ENCODE assay signal across 36 cellular contexts in the genomic region with DNA sequence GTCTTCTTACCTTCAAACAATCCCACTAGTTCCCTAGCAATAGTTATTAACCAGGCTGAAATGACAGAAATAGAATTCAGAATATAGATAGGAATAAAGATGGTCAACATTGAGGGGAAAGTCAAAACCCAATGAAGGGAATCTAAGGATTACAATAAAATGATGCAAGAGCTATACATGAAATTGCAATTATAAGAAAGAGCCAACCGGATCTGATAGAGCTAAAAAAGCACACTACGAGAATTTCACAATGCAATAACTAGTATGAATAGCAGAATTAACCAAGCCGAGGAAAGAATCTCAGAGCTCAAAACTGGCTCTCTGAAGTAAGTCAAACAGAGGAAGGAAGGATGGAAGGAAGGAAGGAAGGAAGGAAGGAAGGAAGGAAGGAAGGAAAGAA.
"Had no signal": no experiment of that assay in that cellular context is flagged by ENCODE, and none has a peak within 500 bp of the region (broad histone marks: within the 10 kb centered on the region; RNA-seq: fewer than 3 reads in every experiment).

No MANE protein-coding gene starts in this region.

- H3K4me1 ChIP-seq: adrenal gland, body of pancreas, breast epithelium had no signal

- H3K4me1 Mint-ChIP-seq: activated B cell treated with CpG ODN at 0.5 μM for 24 hours; activated CD4-positive, alpha-beta T cell treated with anti-CD3 and anti-CD28 coated beads, Interleukin-2, amount 10 ng/mL, durations not matched to agents 24 days and 14 days; activated naive CD8-positive, alpha-beta T cell treated with anti-CD3 and anti-CD28 coated beads for 36 hours had no signal

- H3K9me3 Mint-ChIP-seq: activated B cell treated with CpG ODN at 0.5 μM for 24 hours had no signal

- H3K9me3 ChIP-seq: adrenal gland, body of pancreas had no signal

- H3K36me3 ChIP-seq: adrenal gland, brain microvascular endothelial cell, breast epithelium had no signal

- H3K27me3 Mint-ChIP-seq: activated B cell treated with CpG ODN at 0.5 μM for 24 hours; activated CD4-positive, alpha-beta memory T cell treated with anti-CD3 and anti-CD28 coated beads for 36 hours; activated CD4-positive, alpha-beta T cell treated with anti-CD3 and anti-CD28 coated beads, Interleukin-2, amount 10 ng/mL, durations not matched to agents 24 days and 14 days; activated CD8-positive, alpha-beta T cell treated with anti-CD3 and anti-CD28 coated beads for 36 hours; activated naive CD8-positive, alpha-beta T cell treated with anti-CD3 and anti-CD28 coated beads for 36 hours had no signal

- DNase-seq: activated B cell treated with CpG ODN at 0.5 μM for 24 hours; activated CD4-positive, alpha-beta memory T cell treated with anti-CD3 and anti-CD28 coated beads for 36 hours; activated CD4-positive, alpha-beta T cell treated with anti-CD3 and anti-CD28 coated beads for 4 hours; activated CD4-positive, alpha-beta T cell treated with anti-CD3 and anti-CD28 coated beads, Interleukin-2, amount 10 ng/mL, durations not matched to agents 24 days and 14 days; activated CD4-positive, alpha-beta T cell treated with anti-CD3 and anti-CD28 coated beads, Interleukin-2, amount 50 U/mL, for 1 hour; activated CD4-positive, alpha-beta T cell treated with anti-CD3 and anti-CD28 coated beads, Interleukin-2, amount 50 U/mL, for 4 hours; activated CD4-positive, CD25-positive, alpha-beta regulatory T cell treated with anti-CD3 and anti-CD28 coated beads, Interleukin-2, amount 50 U/mL, for 72 hours; activated CD8-positive, alpha-beta memory T cell treated with anti-CD3 and anti-CD28 coated beads, Interleukin-2, amount 50 U/mL, for 4 hours; activated CD8-positive, alpha-beta T cell treated with anti-CD3 and anti-CD28 coated beads for 36 hours; activated effector memory CD4-positive, alpha-beta T cell treated with Interleukin-2 at 50 U/mL for 16 hours; activated gamma-delta T cell treated with Interleukin-2 at 50 U/mL for 16 hours; activated naive CD4-positive, alpha-beta T cell; activated naive CD4-positive, alpha-beta T cell treated with anti-CD3 and anti-CD28 coated beads for 36 hours; activated naive CD4-positive, alpha-beta T cell treated with anti-CD3 and anti-CD28 coated beads, Interleukin-2, amount 50 U/mL, for 16 hours; activated naive CD8-positive, alpha-beta T cell treated with anti-CD3 and anti-CD28 coated beads for 36 hours; activated T-cell treated with anti-CD3 and anti-CD28 coated beads for 4 hours; activated T-cell treated with anti-CD3 and anti-CD28 coated beads, Interleukin-2, amount 50 U/mL, for 1 hour; activated T-cell treated with anti-CD3 and anti-CD28 coated beads, Interleukin-2, amount 50 U/mL, for 4 hours; activated T-cell treated with anti-CD3 and anti-CD28 coated beads, Interleukin-2, amount 50 U/mL, for 72 hours; adrenal gland; amniotic stem cell; aorta; body of pancreas; brain microvascular endothelial cell; central memory CD4-positive, alpha-beta T cell; T-helper 1 cell; T-helper 2 cell; T-helper 9 cell had no signal

- H3K27ac Mint-ChIP-seq: activated B cell treated with CpG ODN at 0.5 μM for 24 hours; activated CD4-positive, alpha-beta memory T cell treated with anti-CD3 and anti-CD28 coated beads for 36 hours; activated CD4-positive, alpha-beta T cell treated with anti-CD3 and anti-CD28 coated beads, Interleukin-2, amount 10 ng/mL, durations not matched to agents 24 days and 14 days; activated CD8-positive, alpha-beta T cell treated with anti-CD3 and anti-CD28 coated beads for 36 hours; activated naive CD4-positive, alpha-beta T cell treated with anti-CD3 and anti-CD28 coated beads for 36 hours; activated naive CD8-positive, alpha-beta T cell treated with anti-CD3 and anti-CD28 coated beads for 36 hours; activated T-cell treated with anti-CD3 and anti-CD28 coated beads, Interleukin-2, amount 50 U/mL, for 72 hours; activated T-helper 2 cell treated with anti-CD3 and anti-CD28 coated beads, Interferon-gamma antibody, Interleukin-2, Interleukin-4, amounts not matched to agents 10 μg/mL and 5 μg/mL and 100 μg/mL, durations not matched to agents 14 hours and 24 hours and 36 hours; T-helper 1 cell treated with Interleukin-12 subunit alpha and Interleukin-12 subunit beta and Interleukin-4 antibody, amounts not matched to agents 30 μg/mL and 1 μg/mL, for 36 hours; T-helper 2 cell treated with Interferon-gamma antibody and Interleukin-4, amounts not matched to agents 5 μg/mL and 100 μg/mL, for 36 hours had no signal

- H3K27ac ChIP-seq: adrenal gland, body of pancreas, brain microvascular endothelial cell, breast epithelium, VCaP had no signal

- FAIRE-seq: astrocyte, colon had no signal

- H3K4me3 Mint-ChIP-seq: activated B cell treated with CpG ODN at 0.5 μM for 24 hours; activated CD4-positive, alpha-beta memory T cell treated with anti-CD3 and anti-CD28 coated beads for 36 hours; activated CD4-positive, alpha-beta T cell treated with anti-CD3 and anti-CD28 coated beads, Interleukin-2, amount 10 ng/mL, durations not matched to agents 24 days and 14 days; activated CD8-positive, alpha-beta T cell treated with anti-CD3 and anti-CD28 coated beads for 36 hours; activated naive CD4-positive, alpha-beta T cell treated with anti-CD3 and anti-CD28 coated beads for 36 hours; activated naive CD8-positive, alpha-beta T cell treated with anti-CD3 and anti-CD28 coated beads for 36 hours; activated T-cell treated with anti-CD3 and anti-CD28 coated beads, Interleukin-2, amount 50 U/mL, for 4 hours; activated T-cell treated with anti-CD3 and anti-CD28 coated beads, Interleukin-2, amount 50 U/mL, for 72 hours; T-helper 1 cell treated with Interleukin-12 subunit alpha and Interleukin-12 subunit beta and Interleukin-4 antibody, amounts not matched to agents 30 μg/mL and 1 μg/mL, for 36 hours; T-helper 2 cell treated with Interferon-gamma antibody and Interleukin-4, amounts not matched to agents 5 μg/mL and 100 μg/mL, for 36 hours had no signal

- H3K4me3 ChIP-seq: adrenal gland, body of pancreas, breast epithelium had no signal

- H3K27me3 ChIP-seq: adrenal gland, body of pancreas, brain microvascular endothelial cell, breast epithelium had no signal

- H3K36me3 Mint-ChIP-seq: activated CD4-positive, alpha-beta memory T cell treated with anti-CD3 and anti-CD28 coated beads for 36 hours; activated naive CD4-positive, alpha-beta T cell treated with anti-CD3 and anti-CD28 coated beads, Interleukin-2, amount 50 U/mL, for 72 hours; activated naive CD8-positive, alpha-beta T cell treated with anti-CD3 and anti-CD28 coated beads for 36 hours had no signal
